ENCODE assay signal across 1 cellular context in the genomic region with DNA sequence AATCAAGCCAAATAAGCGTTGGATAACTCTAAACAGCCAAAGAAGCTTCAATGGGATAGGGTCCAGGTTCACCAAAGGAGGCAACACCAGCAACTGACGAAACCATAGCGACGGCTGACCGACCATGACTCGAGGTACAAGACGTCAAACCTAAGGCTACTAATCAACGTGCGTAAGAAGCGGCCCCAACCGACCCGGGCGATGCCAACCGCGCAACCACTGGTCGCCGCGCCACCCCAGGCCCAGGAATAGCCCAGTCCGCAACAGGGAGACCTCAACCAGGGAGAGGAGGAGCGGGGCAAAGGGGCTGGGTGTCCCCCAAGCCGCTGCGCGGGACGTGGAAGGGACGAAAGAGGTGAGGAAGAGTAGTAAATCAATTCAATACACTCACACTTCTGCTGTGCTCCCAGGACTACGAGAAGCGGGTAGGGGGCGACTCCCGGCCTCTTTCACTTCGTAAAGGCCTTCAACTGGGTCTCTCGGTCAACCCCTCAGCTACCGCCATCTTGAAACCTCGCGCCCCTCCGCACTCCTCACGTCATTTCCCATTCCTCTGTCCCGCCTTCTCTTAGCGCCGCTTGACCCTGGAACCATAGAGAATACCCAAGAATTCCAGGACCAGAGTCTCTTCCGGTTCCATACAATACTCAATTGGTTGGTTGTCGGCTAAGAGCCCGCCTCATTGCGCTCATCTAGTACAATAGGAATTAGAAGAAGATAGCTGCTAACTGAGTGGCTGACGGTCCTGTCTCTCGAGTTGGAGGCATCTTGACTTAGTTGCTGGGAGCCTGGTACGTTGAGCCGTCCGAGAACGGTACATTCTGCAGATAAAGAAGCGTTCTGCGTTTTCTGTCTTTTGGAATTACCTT.
TF ChIP-seq lines count a peak whose summit lies in the region.

A gene with protein sequence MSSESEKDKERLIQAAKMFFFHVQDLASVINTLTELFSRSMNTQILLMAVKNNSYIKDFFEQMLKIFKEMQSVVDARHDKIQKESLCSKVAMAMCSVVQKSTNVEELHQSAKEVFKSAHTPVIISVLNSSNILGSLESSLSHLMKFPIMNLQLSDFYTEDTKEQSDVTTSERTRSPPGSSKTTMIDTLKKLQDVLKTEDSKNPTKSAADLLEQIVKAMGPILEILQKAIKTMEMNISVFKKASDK (plus strand): TSS at position 710 of the 869 bp plus-strand sequence. CDS start 19,266 bp downstream, outside the sequence.
A gene (minus strand): TSS at position 518 of the 869 bp plus-strand sequence. CDS start 2,095 bp downstream, outside the sequence.

TF ChIP-seq in GM12878, 131 proteins besides CTCF, POLR2A, EP300 and RAD21 (continued from another document):
- TF ChIP-seq, protein P1, sequence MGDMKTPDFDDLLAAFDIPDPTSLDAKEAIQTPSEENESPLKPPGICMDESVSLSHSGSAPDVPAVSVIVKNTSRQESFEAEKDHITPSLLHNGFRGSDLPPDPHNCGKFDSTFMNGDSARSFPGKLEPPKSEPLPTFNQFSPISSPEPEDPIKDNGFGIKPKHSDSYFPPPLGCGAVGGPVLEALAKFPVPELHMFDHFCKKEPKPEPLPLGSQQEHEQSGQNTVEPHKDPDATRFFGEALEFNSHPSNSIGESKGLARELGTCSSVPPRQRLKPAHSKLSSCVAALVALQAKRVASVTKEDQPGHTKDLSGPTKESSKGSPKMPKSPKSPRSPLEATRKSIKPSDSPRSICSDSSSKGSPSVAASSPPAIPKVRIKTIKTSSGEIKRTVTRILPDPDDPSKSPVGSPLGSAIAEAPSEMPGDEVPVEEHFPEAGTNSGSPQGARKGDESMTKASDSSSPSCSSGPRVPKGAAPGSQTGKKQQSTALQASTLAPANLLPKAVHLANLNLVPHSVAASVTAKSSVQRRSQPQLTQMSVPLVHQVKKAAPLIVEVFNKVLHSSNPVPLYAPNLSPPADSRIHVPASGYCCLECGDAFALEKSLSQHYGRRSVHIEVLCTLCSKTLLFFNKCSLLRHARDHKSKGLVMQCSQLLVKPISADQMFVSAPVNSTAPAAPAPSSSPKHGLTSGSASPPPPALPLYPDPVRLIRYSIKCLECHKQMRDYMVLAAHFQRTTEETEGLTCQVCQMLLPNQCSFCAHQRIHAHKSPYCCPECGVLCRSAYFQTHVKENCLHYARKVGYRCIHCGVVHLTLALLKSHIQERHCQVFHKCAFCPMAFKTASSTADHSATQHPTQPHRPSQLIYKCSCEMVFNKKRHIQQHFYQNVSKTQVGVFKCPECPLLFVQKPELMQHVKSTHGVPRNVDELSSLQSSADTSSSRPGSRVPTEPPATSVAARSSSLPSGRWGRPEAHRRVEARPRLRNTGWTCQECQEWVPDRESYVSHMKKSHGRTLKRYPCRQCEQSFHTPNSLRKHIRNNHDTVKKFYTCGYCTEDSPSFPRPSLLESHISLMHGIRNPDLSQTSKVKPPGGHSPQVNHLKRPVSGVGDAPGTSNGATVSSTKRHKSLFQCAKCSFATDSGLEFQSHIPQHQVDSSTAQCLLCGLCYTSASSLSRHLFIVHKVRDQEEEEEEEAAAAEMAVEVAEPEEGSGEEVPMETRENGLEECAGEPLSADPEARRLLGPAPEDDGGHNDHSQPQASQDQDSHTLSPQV (IDR thresholded peaks at IDR 0.05) = no peak
- TF ChIP-seq LARP7 (IDR thresholded peaks at IDR 0.05) (peak; percentile 81; the same call in 1 of the 2 replicates), KLF5 (IDR thresholded peaks at IDR 0.05; ENCODE audit: partially characterized antibody) (no peak), ZNF207 (IDR thresholded peaks at IDR 0.05; ENCODE audit: borderline replicate concordance) (peak; percentile 48; the same call in 1 of the 2 replicates), MYB (IDR thresholded peaks at IDR 0.05; ENCODE audit: borderline replicate concordance, low read depth, low read length) (no peak), KDM1A (IDR thresholded peaks at IDR 0.05; ENCODE audit: borderline replicate concordance) (no peak), RUNX3 (IDR thresholded peaks at IDR 0.05; ENCODE audit: low read length) (peak; percentile 59), CBX5 (IDR thresholded peaks at IDR 0.05; ENCODE audit: low read depth) (0 out of 2 replicates have a peak, but pooled peaks have one; percentile 27), POU2F2 (IDR thresholded peaks at IDR 0.05; ENCODE audit: borderline replicate concordance, low read depth, low read length) (0 out of 3 replicates have a peak, but pooled peaks have one; percentile 10), CHD1 (IDR thresholded peaks at IDR 0.05; ENCODE audit: low read depth, low read length) (no peak), NBN (IDR thresholded peaks at IDR 0.05) (peak; percentile 71), NRF1 (conservative IDR thresholded peaks at IDR 0.05; ENCODE audit: low read depth, low read length) (no peak), SIX5 (IDR thresholded peaks at IDR 0.05; ENCODE audit: low read depth, low read length, severe bottlenecking) (peak; percentile 31), ZNF384 (IDR thresholded peaks at IDR 0.05; ENCODE audit: borderline replicate concordance, low read depth, low read length) (no peak), MTA2 (IDR thresholded peaks at IDR 0.05; ENCODE audit: low read depth) (no peak), CHD2 (IDR thresholded peaks at IDR 0.05; ENCODE audit: borderline replicate concordance, low read depth, low read length) (peak; percentile 85; the same call in 1 of the 2 replicates), HCFC1 (IDR thresholded peaks at IDR 0.05; ENCODE audit: low read length) (peak; percentile 52; the same call in 1 of the 2 replicates), NR2C2 (IDR thresholded peaks at IDR 0.05; ENCODE audit: borderline replicate concordance, control insufficient read depth, insufficient read length, low read depth) (no peak), RB1 (IDR thresholded peaks at IDR 0.05; ENCODE audit: borderline replicate concordance) (peak; percentile 72; the same call in 1 of the 2 replicates), ETV6 (conservative IDR thresholded peaks at IDR 0.05 in 1 of 2, IDR thresholded peaks at IDR 0.05 in 1 of 2; ENCODE audit: borderline replicate concordance in 1 of 2, low read depth in 1 of 2) (no peak), FOXM1 (IDR thresholded peaks at IDR 0.05; ENCODE audit: low read depth, low read length) (0 out of 2 replicates have a peak, but pooled peaks have one; percentile 30), FOXK2 (IDR thresholded peaks at IDR 0.05) (no peak), MXI1 (IDR thresholded peaks at IDR 0.05; ENCODE audit: low read depth, low read length) (no peak), SREBF2 (IDR thresholded peaks at IDR 0.05; ENCODE audit: low read length) (0 out of 2 replicates have a peak, but pooled peaks have one; percentile 11), SMAD1 (IDR thresholded peaks at IDR 0.05; ENCODE audit: low read depth, partially characterized antibody) (peak; percentile 63), RAD51 (IDR thresholded peaks at IDR 0.05) (no peak), IKZF1 (conservative IDR thresholded peaks at IDR 0.05) (peak; percentile 38; the same call in 1 of the 2 replicates), SP1 (IDR thresholded peaks at IDR 0.05; ENCODE audit: low read depth, low read length) (peak; percentile 83)
- TF ChIP-seq, protein P2, sequence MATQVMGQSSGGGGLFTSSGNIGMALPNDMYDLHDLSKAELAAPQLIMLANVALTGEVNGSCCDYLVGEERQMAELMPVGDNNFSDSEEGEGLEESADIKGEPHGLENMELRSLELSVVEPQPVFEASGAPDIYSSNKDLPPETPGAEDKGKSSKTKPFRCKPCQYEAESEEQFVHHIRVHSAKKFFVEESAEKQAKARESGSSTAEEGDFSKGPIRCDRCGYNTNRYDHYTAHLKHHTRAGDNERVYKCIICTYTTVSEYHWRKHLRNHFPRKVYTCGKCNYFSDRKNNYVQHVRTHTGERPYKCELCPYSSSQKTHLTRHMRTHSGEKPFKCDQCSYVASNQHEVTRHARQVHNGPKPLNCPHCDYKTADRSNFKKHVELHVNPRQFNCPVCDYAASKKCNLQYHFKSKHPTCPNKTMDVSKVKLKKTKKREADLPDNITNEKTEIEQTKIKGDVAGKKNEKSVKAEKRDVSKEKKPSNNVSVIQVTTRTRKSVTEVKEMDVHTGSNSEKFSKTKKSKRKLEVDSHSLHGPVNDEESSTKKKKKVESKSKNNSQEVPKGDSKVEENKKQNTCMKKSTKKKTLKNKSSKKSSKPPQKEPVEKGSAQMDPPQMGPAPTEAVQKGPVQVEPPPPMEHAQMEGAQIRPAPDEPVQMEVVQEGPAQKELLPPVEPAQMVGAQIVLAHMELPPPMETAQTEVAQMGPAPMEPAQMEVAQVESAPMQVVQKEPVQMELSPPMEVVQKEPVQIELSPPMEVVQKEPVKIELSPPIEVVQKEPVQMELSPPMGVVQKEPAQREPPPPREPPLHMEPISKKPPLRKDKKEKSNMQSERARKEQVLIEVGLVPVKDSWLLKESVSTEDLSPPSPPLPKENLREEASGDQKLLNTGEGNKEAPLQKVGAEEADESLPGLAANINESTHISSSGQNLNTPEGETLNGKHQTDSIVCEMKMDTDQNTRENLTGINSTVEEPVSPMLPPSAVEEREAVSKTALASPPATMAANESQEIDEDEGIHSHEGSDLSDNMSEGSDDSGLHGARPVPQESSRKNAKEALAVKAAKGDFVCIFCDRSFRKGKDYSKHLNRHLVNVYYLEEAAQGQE (IDR thresholded peaks at IDR 0.05; ENCODE audit: low read depth, low read length) = no peak
- TF ChIP-seq, protein P3, sequence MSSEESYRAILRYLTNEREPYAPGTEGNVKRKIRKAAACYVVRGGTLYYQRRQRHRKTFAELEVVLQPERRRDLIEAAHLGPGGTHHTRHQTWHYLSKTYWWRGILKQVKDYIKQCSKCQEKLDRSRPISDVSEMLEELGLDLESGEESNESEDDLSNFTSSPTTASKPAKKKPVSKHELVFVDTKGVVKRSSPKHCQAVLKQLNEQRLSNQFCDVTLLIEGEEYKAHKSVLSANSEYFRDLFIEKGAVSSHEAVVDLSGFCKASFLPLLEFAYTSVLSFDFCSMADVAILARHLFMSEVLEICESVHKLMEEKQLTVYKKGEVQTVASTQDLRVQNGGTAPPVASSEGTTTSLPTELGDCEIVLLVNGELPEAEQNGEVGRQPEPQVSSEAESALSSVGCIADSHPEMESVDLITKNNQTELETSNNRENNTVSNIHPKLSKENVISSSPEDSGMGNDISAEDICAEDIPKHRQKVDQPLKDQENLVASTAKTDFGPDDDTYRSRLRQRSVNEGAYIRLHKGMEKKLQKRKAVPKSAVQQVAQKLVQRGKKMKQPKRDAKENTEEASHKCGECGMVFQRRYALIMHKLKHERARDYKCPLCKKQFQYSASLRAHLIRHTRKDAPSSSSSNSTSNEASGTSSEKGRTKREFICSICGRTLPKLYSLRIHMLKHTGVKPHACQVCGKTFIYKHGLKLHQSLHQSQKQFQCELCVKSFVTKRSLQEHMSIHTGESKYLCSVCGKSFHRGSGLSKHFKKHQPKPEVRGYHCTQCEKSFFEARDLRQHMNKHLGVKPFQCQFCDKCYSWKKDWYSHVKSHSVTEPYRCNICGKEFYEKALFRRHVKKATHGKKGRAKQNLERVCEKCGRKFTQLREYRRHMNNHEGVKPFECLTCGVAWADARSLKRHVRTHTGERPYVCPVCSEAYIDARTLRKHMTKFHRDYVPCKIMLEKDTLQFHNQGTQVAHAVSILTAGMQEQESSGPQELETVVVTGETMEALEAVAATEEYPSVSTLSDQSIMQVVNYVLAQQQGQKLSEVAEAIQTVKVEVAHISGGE (CRISPR knock-in tag; IDR thresholded peaks at IDR 0.05) = no peak
- TF ChIP-seq, protein P4, sequence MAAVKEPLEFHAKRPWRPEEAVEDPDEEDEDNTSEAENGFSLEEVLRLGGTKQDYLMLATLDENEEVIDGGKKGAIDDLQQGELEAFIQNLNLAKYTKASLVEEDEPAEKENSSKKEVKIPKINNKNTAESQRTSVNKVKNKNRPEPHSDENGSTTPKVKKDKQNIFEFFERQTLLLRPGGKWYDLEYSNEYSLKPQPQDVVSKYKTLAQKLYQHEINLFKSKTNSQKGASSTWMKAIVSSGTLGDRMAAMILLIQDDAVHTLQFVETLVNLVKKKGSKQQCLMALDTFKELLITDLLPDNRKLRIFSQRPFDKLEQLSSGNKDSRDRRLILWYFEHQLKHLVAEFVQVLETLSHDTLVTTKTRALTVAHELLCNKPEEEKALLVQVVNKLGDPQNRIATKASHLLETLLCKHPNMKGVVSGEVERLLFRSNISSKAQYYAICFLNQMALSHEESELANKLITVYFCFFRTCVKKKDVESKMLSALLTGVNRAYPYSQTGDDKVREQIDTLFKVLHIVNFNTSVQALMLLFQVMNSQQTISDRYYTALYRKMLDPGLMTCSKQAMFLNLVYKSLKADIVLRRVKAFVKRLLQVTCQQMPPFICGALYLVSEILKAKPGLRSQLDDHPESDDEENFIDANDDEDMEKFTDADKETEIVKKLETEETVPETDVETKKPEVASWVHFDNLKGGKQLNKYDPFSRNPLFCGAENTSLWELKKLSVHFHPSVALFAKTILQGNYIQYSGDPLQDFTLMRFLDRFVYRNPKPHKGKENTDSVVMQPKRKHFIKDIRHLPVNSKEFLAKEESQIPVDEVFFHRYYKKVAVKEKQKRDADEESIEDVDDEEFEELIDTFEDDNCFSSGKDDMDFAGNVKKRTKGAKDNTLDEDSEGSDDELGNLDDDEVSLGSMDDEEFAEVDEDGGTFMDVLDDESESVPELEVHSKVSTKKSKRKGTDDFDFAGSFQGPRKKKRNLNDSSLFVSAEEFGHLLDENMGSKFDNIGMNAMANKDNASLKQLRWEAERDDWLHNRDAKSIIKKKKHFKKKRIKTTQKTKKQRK (IDR thresholded peaks at IDR 0.05; ENCODE audit: low read depth, low read length) = peak; percentile 81
- TF ChIP-seq, protein P5, sequence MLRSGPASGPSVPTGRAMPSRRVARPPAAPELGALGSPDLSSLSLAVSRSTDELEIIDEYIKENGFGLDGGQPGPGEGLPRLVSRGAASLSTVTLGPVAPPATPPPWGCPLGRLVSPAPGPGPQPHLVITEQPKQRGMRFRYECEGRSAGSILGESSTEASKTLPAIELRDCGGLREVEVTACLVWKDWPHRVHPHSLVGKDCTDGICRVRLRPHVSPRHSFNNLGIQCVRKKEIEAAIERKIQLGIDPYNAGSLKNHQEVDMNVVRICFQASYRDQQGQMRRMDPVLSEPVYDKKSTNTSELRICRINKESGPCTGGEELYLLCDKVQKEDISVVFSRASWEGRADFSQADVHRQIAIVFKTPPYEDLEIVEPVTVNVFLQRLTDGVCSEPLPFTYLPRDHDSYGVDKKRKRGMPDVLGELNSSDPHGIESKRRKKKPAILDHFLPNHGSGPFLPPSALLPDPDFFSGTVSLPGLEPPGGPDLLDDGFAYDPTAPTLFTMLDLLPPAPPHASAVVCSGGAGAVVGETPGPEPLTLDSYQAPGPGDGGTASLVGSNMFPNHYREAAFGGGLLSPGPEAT (IDR thresholded peaks at IDR 0.05; ENCODE audit: low read depth) = peak; percentile 64
